9 cellular contexts compared by ENCODE assay signal in the genomic region with DNA sequence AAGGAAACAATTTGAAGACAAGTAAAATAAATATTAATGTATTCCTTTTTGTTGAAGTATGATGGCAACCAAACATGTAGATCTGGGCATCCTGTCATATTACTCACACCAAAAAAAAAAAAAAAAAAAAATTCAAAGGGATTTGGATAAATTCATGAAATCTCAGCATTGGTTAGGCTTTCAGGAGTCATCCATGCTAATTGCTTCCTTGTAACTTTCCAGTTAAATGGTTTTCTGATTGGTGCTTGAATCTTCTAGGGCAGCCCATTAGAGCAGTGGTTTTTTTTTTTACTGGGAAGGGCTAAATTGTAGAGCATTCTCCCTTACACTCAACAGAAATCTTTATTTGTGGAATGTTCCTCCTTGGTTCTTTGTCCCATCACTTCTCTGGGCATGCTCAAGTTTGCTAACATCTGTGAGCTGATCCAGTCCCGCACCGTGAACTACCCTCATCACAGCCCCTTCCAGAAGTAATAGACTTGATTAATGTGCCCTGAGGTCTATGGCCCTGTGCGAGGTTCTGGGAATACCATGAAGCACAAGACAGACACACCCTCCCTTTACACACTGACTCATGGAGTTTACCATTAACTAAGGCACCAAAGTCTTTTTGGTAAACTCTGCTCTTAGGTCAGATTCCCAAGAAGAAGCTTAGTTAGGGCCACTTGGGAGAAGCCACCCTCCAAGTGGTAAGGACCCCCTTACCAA. TPM values are rescaled to one million over a fixed set of nuclear protein-coding genes. Genes with fewer than 3 reads are reported as not detected.
DNase-seq lines count a peak whose midpoint lies in the region; ATAC-seq and TF ChIP-seq lines count a peak whose summit lies in the region.
"Had no signal": no experiment of that assay in that cellular context is flagged by ENCODE, and none has a peak within 500 bp of the region (broad histone marks: within the 10 kb centered on the region; RNA-seq: fewer than 3 reads in every experiment).

No MANE protein-coding gene starts in this region.

- no peaks in the 10 kb centered on the region for H3K27me3 Mint-ChIP-seq in CD8-positive, alpha-beta memory T cell

- intact Hi-C loops in psoas muscle (cut with DNase I): no loop called here

- peaks cover 84 to 94% (median 87%) of the 10 kb centered on the region in 3 donors for H3K4me1 Mint-ChIP-seq in CD8-positive, alpha-beta memory T cell

- H3K4me1 ChIP-seq in CD8-positive, alpha-beta memory T cell (ENCODE audit: insufficient read depth, low read length): peaks cover 96% of the 10 kb centered on the region
- H3K4me1 ChIP-seq in mucosa of rectum (ENCODE audit: control insufficient read depth in 2 of 2, insufficient read depth in 2 of 2, low read length in 2 of 2): peaks cover 73 to 89% of the 10 kb centered on the region in 2 donors
- peaks cover 30% of the 10 kb centered on the region for H3K4me1 ChIP-seq in psoas muscle

- H3K36me3 ChIP-seq in CD8-positive, alpha-beta memory T cell (ENCODE audit: insufficient read depth, low read length): no peaks in the 10 kb centered on the region
- peaks cover 8 to 11% of the 10 kb centered on the region in 2 donors for H3K36me3 ChIP-seq in mucosa of rectum (ENCODE audit: control insufficient read depth in 2 of 2, insufficient read depth in 2 of 2, low read length in 2 of 2)
- H3K36me3 ChIP-seq in psoas muscle (ENCODE audit: insufficient read depth in 1 of 2, low read depth in 1 of 2): peaks cover 0 to 16% of the 10 kb centered on the region in 2 donors

- H3K36me3 Mint-ChIP-seq in CD8-positive, alpha-beta memory T cell: peaks cover 0 to 36% (median 10%) of the 10 kb centered on the region in 3 donors

- H3K9ac ChIP-seq in mucosa of rectum (ENCODE audit: low read depth in 1 of 2, low read length in 2 of 2): peak overlapping the region; percentile 61 to 71

- peak in 1 of 5 donors; percentile 30 for DNase-seq in CD8-positive, alpha-beta memory T cell
- DNase-seq in HuH-7.5 (ENCODE audit: low spot score): peak; percentile 33
- DNase-seq in coronary artery (ENCODE audit: low spot score): no peak
- no peak for DNase-seq in psoas muscle
- DNase-seq in NCI-H2171 treated with DMSO at 0.1 percent for 48 hours (lab: John Stamatoyannopoulos, UW): no peak
- DNase-seq: SIG-M5 had no signal

- H3K4me3 Mint-ChIP-seq in CD8-positive, alpha-beta memory T cell: peak overlapping the region; percentile 94 to 100 (median 99)

- ATAC-seq in psoas muscle: no peak
- ATAC-seq in HG02623 (IDR thresholded peaks at IDR 0.05; ENCODE audit: unreplicated experiment): no peak
- no peak for ATAC-seq in GM18519 (IDR thresholded peaks at IDR 0.05; ENCODE audit: low FRiP score, unreplicated experiment)

- H3K27ac Mint-ChIP-seq in CD8-positive, alpha-beta memory T cell: peak overlapping the region; percentile 94 to 99 (median 98)

- CTCF ChIA-PET in CD8-positive, alpha-beta memory T cell (lab: Charles Lee): interaction anchor here (1.3 to 5.1 kb wide), 5 partner anchors 20 to 73 kb away, joined by 3 to 30 read pairs (median 3); no protein-coding TSS in a partner anchor

- H3K9me3 ChIP-seq in CD8-positive, alpha-beta memory T cell (ENCODE audit: low read length): no peaks in the 10 kb centered on the region
- H3K9me3 ChIP-seq in mucosa of rectum (ENCODE audit: control insufficient read depth in 2 of 2, low read length in 2 of 2): no peaks in the 10 kb centered on the region
- H3K9me3 ChIP-seq in psoas muscle: no peaks in the 10 kb centered on the region

- no peaks in the 10 kb centered on the region for H3K27me3 ChIP-seq in CD8-positive, alpha-beta memory T cell (ENCODE audit: insufficient read depth, low read length, poor library complexity, severe bottlenecking)
- no peaks in the 10 kb centered on the region for H3K27me3 ChIP-seq in mucosa of rectum (ENCODE audit: control insufficient read depth in 2 of 2, insufficient read depth in 2 of 2, low read length in 2 of 2)
- no peaks in the 10 kb centered on the region for H3K27me3 ChIP-seq in psoas muscle (ENCODE audit: insufficient read depth in 3 of 3, low read length in 2 of 3)

- H3K4me3 ChIP-seq in CD8-positive, alpha-beta memory T cell (ENCODE audit: low read length): peak overlapping the region; percentile 58
- H3K4me3 ChIP-seq in coronary artery (no peak overlapping the region), mucosa of rectum (ENCODE audit: low read length in 2 of 2) (peak overlapping the region; percentile 54 to 68), psoas muscle (no peak overlapping the region)

- H3K27ac ChIP-seq in CD8-positive, alpha-beta memory T cell (ENCODE audit: low read depth, low read length): peak overlapping the region; percentile 66
- peak overlapping the region; percentile 58 to 71 for H3K27ac ChIP-seq in coronary artery
- H3K27ac ChIP-seq in mucosa of rectum (ENCODE audit: low read depth in 2 of 2, low read length in 2 of 2): peak overlapping the region; percentile 94 to 98
- H3K27ac ChIP-seq in psoas muscle: no peak overlapping the region

- 66 to 90% (median 83%) methylated on average over 3 of the region's 3 CpGs for WGBS in psoas muscle, 3 donors

- POLR2A ChIA-PET in CD8-positive, alpha-beta memory T cell (lab: Charles Lee): interaction anchor here (1.6 kb wide), 1 partner anchor 59 kb away, joined by 4 read pairs; no protein-coding TSS in a partner anchor

- no peaks in the 10 kb centered on the region for H3K9me3 Mint-ChIP-seq in CD8-positive, alpha-beta memory T cell

- TF ChIP-seq CTCF in coronary artery (IDR thresholded peaks at IDR 0.05) (no peak), psoas muscle (IDR thresholded peaks at IDR 0.05) (no peak)

RNA-seq across cellular contexts. Expression of a gene that starts 56.0 kb away (rescaled TPM):
- 10 to 100 TPM; 89.2 to 91.2 TPM for total RNA-seq in CD8-positive, alpha-beta memory T cell
- 59.8 TPM for polyA plus RNA-seq in CD8-positive, alpha-beta memory T cell
- 10 to 100 TPM; 10.6 to 38.1 (median 18.3) TPM for total RNA-seq in psoas muscle
- 10 to 100 TPM in 2 of 3 donors, 1 to 10 TPM in 1; 7.1 to 18.4 (median 12.8) TPM for polyA plus RNA-seq in psoas muscle

Comparison
In these comparisons a context has a peak if more than half of its experiments do, and no peak if none do; other contexts are left out.
1. H3K4me3 ChIP-seq: peak in CD8-positive, alpha-beta memory T cell (single experiment) and mucosa of rectum (2 of 2); none in coronary artery (single experiment) and psoas muscle (single experiment).